8 cellular contexts compared by ENCODE assay signal in the genomic region with DNA sequence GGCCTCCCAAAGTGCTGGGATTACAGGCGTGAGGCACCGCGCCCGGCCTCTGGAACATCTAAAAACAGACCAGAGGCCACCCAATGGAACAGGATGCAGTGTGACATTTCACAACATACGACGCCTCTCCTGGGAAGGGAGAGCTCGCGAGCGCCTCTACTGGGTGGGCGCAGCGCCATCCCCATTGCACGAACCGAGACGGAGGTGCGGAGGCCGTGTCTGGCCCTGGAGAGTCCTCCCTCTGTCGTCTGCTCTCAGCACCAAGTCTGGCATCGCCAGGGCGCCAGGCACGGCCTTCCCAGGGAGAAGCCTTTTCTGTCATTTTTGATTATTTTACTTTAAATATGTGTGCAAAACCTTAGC. TPM values are rescaled to one million over a fixed set of nuclear protein-coding genes. Genes with fewer than 3 reads are reported as not detected.
DNase-seq lines count a peak whose midpoint lies in the region; ATAC-seq and TF ChIP-seq lines count a peak whose summit lies in the region.

No MANE protein-coding gene starts in this region.

- 17% methylated on average over 17 of the region's 20 CpGs for WGBS in esophagus muscularis mucosa

- peak overlapping the region; percentile 80 for H3K4me3 ChIP-seq in PC-3 (ENCODE audit: low read length)
- H3K4me3 ChIP-seq in esophagus muscularis mucosa: peak overlapping the region in 3 of 4 donors; percentile 40 to 45 (median 45)

- CTCF ChIA-PET in activated CD4-positive, alpha-beta T cell treated with anti-CD3 and anti-CD28 coated beads for 36 hours (lab: Charles Lee): interaction anchor here (0.6 to 5.9 kb wide), 6 partner anchors 12 to 412 kb away, joined by 3 to 35 read pairs (median 4); no protein-coding TSS in a partner anchor
- CTCF ChIA-PET in PC-3 (lab: Charles Lee): interaction anchor here (1.6 kb wide), 1 partner anchor 398 kb away, joined by 4 read pairs; no protein-coding TSS in a partner anchor

- intact Hi-C loops in activated CD4-positive, alpha-beta T cell treated with anti-CD3 and anti-CD28 coated beads for 36 hours (cut with DNase I, micrococcal nuclease): loop anchor here in 1 of 2 experiments (1.0 to 5.0 kb wide), 2 partner anchors 125 to 411 kb away; no protein-coding TSS in a partner anchor
- intact Hi-C loops in PC-3 (cut with micrococcal nuclease) (no loop called here), esophagus muscularis mucosa (cut with DNase I) (loop anchor here (5.0 kb wide), 1 partner anchor 395 kb away; no protein-coding TSS in a partner anchor), posterior vena cava (cut with DNase I) (loop anchor here (2.0 to 5.0 kb wide), 2 partner anchors 399 to 405 kb away; no protein-coding TSS in a partner anchor)

- peaks cover 13% of the 10 kb centered on the region for H3K4me1 Mint-ChIP-seq in activated CD4-positive, alpha-beta T cell treated with anti-CD3 and anti-CD28 coated beads for 36 hours

- TF ChIP-seq CTCF in PC-3 (conservative IDR thresholded peaks at IDR 0.05; ENCODE audit: low read depth, low read length) (no peak), esophagus muscularis mucosa (IDR thresholded peaks at IDR 0.05) (no peak)

- TF ChIP-seq EP300 in esophagus muscularis mucosa (IDR thresholded peaks at IDR 0.05): no peak

- H3K27ac ChIP-seq in PC-3 (ENCODE audit: low read length) (no peak overlapping the region), esophagus muscularis mucosa (replicated peaks in 1 of 4) (no peak overlapping the region)

- H3K27me3 Mint-ChIP-seq in activated CD4-positive, alpha-beta T cell treated with anti-CD3 and anti-CD28 coated beads for 36 hours: peaks cover 59% of the 10 kb centered on the region

- no peaks in the 10 kb centered on the region for H3K27me3 ChIP-seq in PC-3 (ENCODE audit: low read length)
- peaks cover 7 to 98% (median 84%) of the 10 kb centered on the region in 4 donors for H3K27me3 ChIP-seq in esophagus muscularis mucosa

- no peaks in the 10 kb centered on the region for H3F3A ChIP-seq in PC-3 (ENCODE audit: low read length, unreplicated experiment)

- H3K9me3 Mint-ChIP-seq in activated CD4-positive, alpha-beta T cell treated with anti-CD3 and anti-CD28 coated beads for 36 hours (ENCODE audit: low read depth): no peaks in the 10 kb centered on the region

- H3K79me2 ChIP-seq in PC-3 (ENCODE audit: low read length): no peaks in the 10 kb centered on the region

- DNase-seq in activated CD4-positive, alpha-beta T cell treated with anti-CD3 and anti-CD28 coated beads for 36 hours: peak; percentile 76
- DNase-seq in activated CD4-positive, alpha-beta T cell treated with anti-CD3 and anti-CD28 coated beads for 1 hour: no peak
- peak; percentile 49 for DNase-seq in PC-3
- DNase-seq in esophagus muscularis mucosa (ENCODE audit: extremely low spot score): no peak
- DNase-seq in posterior vena cava (ENCODE audit: low spot score): peak; percentile 83
- no peak for DNase-seq in DMS114 treated with DMSO at 0.1 percent for 48 hours (lab: John Stamatoyannopoulos, UW; ENCODE audit: unreplicated experiment)

- H3K9me2 ChIP-seq in PC-3 (replicated peaks; ENCODE audit: low read length): no peaks in the 10 kb centered on the region

- H3K4me2 ChIP-seq in PC-3 (ENCODE audit: low read length): peak overlapping the region; percentile 91

- no TSS peak for BruUV-seq in PC-3 (replicated peaks; lab: Mats Ljungman, UMichigan)

- H3K27ac Mint-ChIP-seq in activated CD4-positive, alpha-beta T cell treated with anti-CD3 and anti-CD28 coated beads for 36 hours: no peak overlapping the region

- H3K36me3 ChIP-seq in PC-3 (ENCODE audit: low read depth, low read length): no peaks in the 10 kb centered on the region
- H3K36me3 ChIP-seq in esophagus muscularis mucosa: no peaks in the 10 kb centered on the region

- ATAC-seq in activated CD4-positive, alpha-beta T cell treated with anti-CD3 and anti-CD28 coated beads for 36 hours: peak; percentile 86
- ATAC-seq in PC-3: peak; percentile 12; the same call in 1 of the 2 replicates
- no peak for ATAC-seq in HG02970 (IDR thresholded peaks at IDR 0.05; ENCODE audit: low FRiP score, unreplicated experiment)
- no peak for ATAC-seq in HG03521 (IDR thresholded peaks at IDR 0.05; ENCODE audit: unreplicated experiment)

- H4K20me1 ChIP-seq in PC-3 (ENCODE audit: low read length): no peaks in the 10 kb centered on the region

- H3K9ac ChIP-seq in PC-3 (ENCODE audit: low read length): 0 out of 2 replicates have a peak overlapping the region, but pooled peaks have one; percentile 67

- peaks cover 14% of the 10 kb centered on the region for H3K4me1 ChIP-seq in PC-3 (ENCODE audit: insufficient read depth, low read length)
- H3K4me1 ChIP-seq in esophagus muscularis mucosa: peaks cover 18 to 41% (median 37%) of the 10 kb centered on the region in 4 donors

- no peak for TF ChIP-seq POLR2A in esophagus muscularis mucosa (IDR thresholded peaks at IDR 0.05; ENCODE audit: low read depth)

- no peaks in the 10 kb centered on the region for H3K9me3 ChIP-seq in PC-3 (ENCODE audit: low read length)
- no peaks in the 10 kb centered on the region for H3K9me3 ChIP-seq in esophagus muscularis mucosa

- no peaks in the 10 kb centered on the region for H3K36me3 Mint-ChIP-seq in activated CD4-positive, alpha-beta T cell treated with anti-CD3 and anti-CD28 coated beads for 36 hours (ENCODE audit: low read depth)

- no peak overlapping the region for H3K4me3 Mint-ChIP-seq in activated CD4-positive, alpha-beta T cell treated with anti-CD3 and anti-CD28 coated beads for 36 hours

- H2AFZ ChIP-seq in PC-3 (ENCODE audit: low read length): peak overlapping the region; percentile 96; the same call in 1 of the 2 replicates

- POLR2A ChIA-PET in activated CD4-positive, alpha-beta T cell treated with anti-CD3 and anti-CD28 coated beads for 36 hours (lab: Charles Lee): no interaction called here
- POLR2A ChIA-PET in PC-3 (lab: Charles Lee; ENCODE audit: unreplicated experiment): no interaction called here

RNA-seq across cellular contexts. Expression of a gene that starts 9.4 kb away (rescaled TPM):
- not detected for total RNA-seq in activated CD4-positive, alpha-beta T cell treated with anti-CD3 and anti-CD28 coated beads for 36 hours
- total RNA-seq in PC-3 (2014; rRNA removed): 30.5 and 40.5 TPM in 2 replicates
- not detected for total RNA-seq in esophagus muscularis mucosa
- not detected for total RNA-seq in posterior vena cava

Comparison
In these comparisons a context has a peak if more than half of its experiments do, and no peak if none do; other contexts are left out.
1. DNase-seq: peak in activated CD4-positive, alpha-beta T cell treated with anti-CD3 and anti-CD28 coated beads for 36 hours (single experiment), PC-3 (single experiment) and posterior vena cava (single experiment); none in activated CD4-positive, alpha-beta T cell treated with anti-CD3 and anti-CD28 coated beads for 1 hour (single experiment), esophagus muscularis mucosa (single experiment) and DMS114 treated with DMSO at 0.1 percent for 48 hours (single experiment).
2. ATAC-seq: peak in activated CD4-positive, alpha-beta T cell treated with anti-CD3 and anti-CD28 coated beads for 36 hours (single experiment) and PC-3 (single experiment); none in HG02970 (single experiment) and HG03521 (single experiment).
3. RNA of a gene that starts 9.4 kb away (total RNA-seq): 30.5 to 40.5 TPM in PC-3; not detected in activated CD4-positive, alpha-beta T cell treated with anti-CD3 and anti-CD28 coated beads for 36 hours, not detected in esophagus muscularis mucosa and not detected in posterior vena cava; every median in the first group is over 10 times any median in the second.